9 cellular contexts compared by ENCODE assay signal in genomic region chr12:52121848-52122838, GRCh38. TPM values are rescaled to one million over a fixed set of nuclear protein-coding genes. Genes with fewer than 3 reads are reported as not detected.
DNase-seq lines count a peak whose midpoint lies in the region; ATAC-seq and TF ChIP-seq lines count a peak whose summit lies in the region.
"Had no signal": no experiment of that assay in that cellular context is flagged by ENCODE, and none has a peak within 500 bp of the region (broad histone marks: within the 10 kb centered on the region; RNA-seq: fewer than 3 reads in every experiment).

No MANE protein-coding gene starts in this region.

- no peak overlapping the region for H3K9ac ChIP-seq in iPS-18a (ENCODE audit: low read length)

- TF ChIP-seq CTCF in astrocyte of the spinal cord (IDR thresholded peaks at IDR 0.05; ENCODE audit: low read depth, low read length), result peak; percentile 84

- no peaks in the 10 kb centered on the region for H3K27me3 ChIP-seq in iPS-18a (ENCODE audit: control insufficient read depth, insufficient read depth, low read length)

- in situ Hi-C loops in G401 (cut with HindIII; ENCODE audit: low sequenced_read_pairs), result no loop called here
- in situ Hi-C loops in astrocyte of the spinal cord (cut with HindIII; ENCODE audit: low sequenced_read_pairs), result no loop called here

- no peak for ATAC-seq in GM19455 (IDR thresholded peaks at IDR 0.05; ENCODE audit: unreplicated experiment)

- H3K36me3 Mint-ChIP-seq in T-helper 2 cell treated with Interferon-gamma antibody and Interleukin-4, amounts not matched to agents 5 μg/mL and 100 μg/mL, for 36 hours (ENCODE audit: low read depth), result no peaks in the 10 kb centered on the region
- H3K36me3 Mint-ChIP-seq: activated naive CD8-positive, alpha-beta T cell had no signal

- no peaks in the 10 kb centered on the region for H3K9me3 ChIP-seq in iPS-18a (ENCODE audit: control insufficient read depth, low read depth, low read length)

- H3K4me3 Mint-ChIP-seq in T-helper 2 cell treated with Interferon-gamma antibody and Interleukin-4, amounts not matched to agents 5 μg/mL and 100 μg/mL, for 36 hours, result no peak overlapping the region
- H3K4me3 Mint-ChIP-seq: activated naive CD8-positive, alpha-beta T cell had no signal

- no peak overlapping the region for H3K27ac Mint-ChIP-seq in T-helper 2 cell treated with Interferon-gamma antibody and Interleukin-4, amounts not matched to agents 5 μg/mL and 100 μg/mL, for 36 hours
- H3K27ac Mint-ChIP-seq: activated naive CD8-positive, alpha-beta T cell had no signal

- H3K4me3 ChIP-seq in astrocyte of the spinal cord (ENCODE audit: low read depth, low read length), result no peak overlapping the region
- peak overlapping the region; percentile 21 for H3K4me3 ChIP-seq in iPS-18a (ENCODE audit: low read length)

- H3K4me1 ChIP-seq in iPS-18a (ENCODE audit: control insufficient read depth, low read depth, low read length), result peaks cover 53% of the 10 kb centered on the region

- DNase-seq in G401 (ENCODE audit: low spot score) (peak; percentile 16), MV-4-11 (lab: John Stamatoyannopoulos, UW) (peak; percentile 68), astrocyte of the spinal cord (ENCODE audit: low read depth, low spot score) (peak; percentile 42), cerebellar nuclear complex (lab: John Stamatoyannopoulos, UW) (no peak)
- peak; percentile 47 for DNase-seq in T-helper 2 cell treated with Interferon-gamma antibody and Interleukin-4, amounts not matched to agents 5 μg/mL and 100 μg/mL, for 36 hours (ENCODE audit: low spot score)
- DNase-seq in stimulated activated CD4-positive, alpha-beta T cell treated with anti-CD3 and anti-CD28 coated beads, Interleukin-12 subunit alpha, Interleukin-12 subunit beta, amount 100 ng/mL, for 48 hours (ENCODE audit: low read depth in 2 of 3, low spot score in 1 of 3), result peak; percentile 44 to 62 (median 60)

- H3K9me3 Mint-ChIP-seq in T-helper 2 cell treated with Interferon-gamma antibody and Interleukin-4, amounts not matched to agents 5 μg/mL and 100 μg/mL, for 36 hours, result no peaks in the 10 kb centered on the region

- no peaks in the 10 kb centered on the region for H3K36me3 ChIP-seq in iPS-18a (ENCODE audit: control insufficient read depth, low read depth, low read length)

- peaks cover 11% of the 10 kb centered on the region for H3K4me1 Mint-ChIP-seq in T-helper 2 cell treated with Interferon-gamma antibody and Interleukin-4, amounts not matched to agents 5 μg/mL and 100 μg/mL, for 36 hours (ENCODE audit: low read depth)

- H3K27ac ChIP-seq in iPS-18a (ENCODE audit: low read length), result no peak overlapping the region

- H3K27me3 Mint-ChIP-seq in T-helper 2 cell treated with Interferon-gamma antibody and Interleukin-4, amounts not matched to agents 5 μg/mL and 100 μg/mL, for 36 hours (ENCODE audit: low read depth), result peaks cover 4% of the 10 kb centered on the region

RNA-seq across cellular contexts. Expression of gene SMIM41, which starts 42.6 kb away (rescaled TPM):
- not detected in 2 replicates for total RNA-seq in G401 (2014; rRNA removed; shearing (Covaris generic))

RNA-seq across cellular contexts. Expression of gene ATG101, which starts 52.4 kb away (rescaled TPM):
- total RNA-seq in G401 (2014; rRNA removed; shearing (Covaris generic)), result 54.7 and 72.2 TPM in 2 replicates

Comparison
In these comparisons a context has a peak if more than half of its experiments do, and no peak if none do; other contexts are left out.
1. DNase-seq: peak in G401 (single experiment), MV-4-11 (single experiment), T-helper 2 cell treated with Interferon-gamma antibody and Interleukin-4, amounts not matched to agents 5 μg/mL and 100 μg/mL, for 36 hours (single experiment), astrocyte of the spinal cord (single experiment) and stimulated activated CD4-positive, alpha-beta T cell treated with anti-CD3 and anti-CD28 coated beads, Interleukin-12 subunit alpha, Interleukin-12 subunit beta, amount 100 ng/mL, for 48 hours (3 of 3); none in cerebellar nuclear complex (0 of 2).